Comparison of ENCODE assay signal across 8 cellular contexts in the genomic region with DNA sequence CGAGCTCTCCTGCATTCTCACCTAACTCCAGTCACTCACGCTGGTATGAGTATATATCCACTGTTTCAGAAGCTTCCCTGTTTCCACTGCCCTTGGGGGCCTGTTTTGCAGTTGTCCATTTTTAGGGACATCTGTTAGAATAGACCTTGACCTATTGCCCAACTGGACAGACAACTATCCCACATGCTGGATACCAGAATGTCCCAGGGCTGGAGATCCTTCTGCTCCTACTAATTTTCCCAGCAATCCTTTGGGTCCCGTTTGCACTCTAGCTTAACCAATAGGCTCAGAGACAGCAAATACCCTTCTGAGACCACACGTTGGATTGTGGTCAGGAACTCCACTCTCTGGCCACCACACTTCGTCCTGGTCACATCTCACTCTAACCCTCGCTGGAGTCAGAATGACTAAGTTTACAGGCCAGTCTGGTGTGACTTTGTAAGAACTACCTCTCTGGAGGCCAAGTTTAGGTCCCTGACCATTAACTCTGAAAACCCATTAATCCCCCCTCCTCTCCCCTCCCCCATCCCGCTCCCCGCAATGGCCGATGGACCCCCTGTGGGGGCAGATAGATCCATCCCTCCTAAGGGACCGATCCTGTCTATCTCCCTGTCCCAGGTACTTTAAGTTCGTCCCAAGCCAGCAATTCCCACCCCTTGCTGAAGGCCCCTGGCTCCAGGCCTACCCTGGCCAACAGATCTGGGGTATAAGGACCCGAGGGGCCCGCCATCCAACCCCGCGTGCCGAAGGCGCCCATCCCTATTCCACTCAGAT. TPM values are rescaled to one million over a fixed set of nuclear protein-coding genes. Genes with fewer than 3 reads are reported as not detected.
DNase-seq lines count a peak whose midpoint lies in the region; ATAC-seq and TF ChIP-seq lines count a peak whose summit lies in the region.

No MANE protein-coding gene starts in this region.

- intact Hi-C loops in PC-3 (cut with micrococcal nuclease) (loop anchor here (5.0 kb wide), 1 partner anchor 37 kb away; a partner anchor contains a TSS), dorsolateral prefrontal cortex (cut with DNase I) (loop anchor here (2.0 to 10.0 kb wide), 3 partner anchors 35 to 342 kb away; a partner anchor contains a TSS)

- H3K4me1 ChIP-seq in PC-3 (ENCODE audit: insufficient read depth, low read length) (peaks cover 10% of the 10 kb centered on the region), muscle layer of colon (ENCODE audit: insufficient read depth, low read length) (peaks cover 17% of the 10 kb centered on the region)

- BruUV-seq in PC-3 (replicated peaks; lab: Mats Ljungman, UMichigan) = no TSS peak

- no peak; the same call in 1 of the 2 replicates for ATAC-seq in PC-3

- H3K4me2 ChIP-seq in PC-3 (ENCODE audit: low read length) = peak overlapping the region; percentile 88

- no peak overlapping the region for H2AFZ ChIP-seq in PC-3 (ENCODE audit: low read length)

- no peaks in the 10 kb centered on the region for H3K9me2 ChIP-seq in PC-3 (replicated peaks; ENCODE audit: low read length)

- H3K9ac ChIP-seq in PC-3 (ENCODE audit: low read length) (peak overlapping the region; percentile 87), muscle layer of colon (ENCODE audit: low read length) (peak overlapping the region; percentile 64)

- POLR2A ChIA-PET in PC-3 (lab: Charles Lee; ENCODE audit: unreplicated experiment) = no interaction called here

- H3F3A ChIP-seq in PC-3 (ENCODE audit: low read length, unreplicated experiment) = peaks cover 5% of the 10 kb centered on the region

- DNase-seq in DMS79 treated with DMSO at 0.1 percent for 48 hours (lab: John Stamatoyannopoulos, UW) (peak; percentile 43), DMS79 (lab: John Stamatoyannopoulos, UW) (no peak), PC-3 (peak; percentile 23), dorsolateral prefrontal cortex (no peak), ureter (ENCODE audit: low spot score) (no peak), foreskin melanocyte (no peak)
- no peak for DNase-seq in effector CD4-positive, alpha-beta T cell

- peaks cover 8% of the 10 kb centered on the region for H3K79me2 ChIP-seq in PC-3 (ENCODE audit: low read length)

- TF ChIP-seq CTCF in PC-3 (conservative IDR thresholded peaks at IDR 0.05; ENCODE audit: low read depth, low read length) = no peak
- TF ChIP-seq CTCF in dorsolateral prefrontal cortex (IDR thresholded peaks at IDR 0.05 in 54 of 56, conservative IDR thresholded peaks at IDR 0.05 in 2 of 56; ENCODE audit: low read depth in 1 of 56, partially characterized antibody in 56 of 56) = no peak

- no peaks in the 10 kb centered on the region for H3K27me3 ChIP-seq in PC-3 (ENCODE audit: low read length)
- no peaks in the 10 kb centered on the region for H3K27me3 ChIP-seq in dorsolateral prefrontal cortex
- H3K27me3 ChIP-seq in muscle layer of colon (ENCODE audit: control insufficient read depth in 1 of 2, insufficient read depth in 2 of 2, low read length in 2 of 2) = no peaks in the 10 kb centered on the region

- no peaks in the 10 kb centered on the region for H3K36me3 ChIP-seq in PC-3 (ENCODE audit: low read depth, low read length)
- no peaks in the 10 kb centered on the region for H3K36me3 ChIP-seq in muscle layer of colon (ENCODE audit: insufficient read depth, low read length)

- H3K27ac ChIP-seq in PC-3 (ENCODE audit: low read length) = no peak overlapping the region
- peak overlapping the region; percentile 55 to 99 (median 95) for H3K27ac ChIP-seq in dorsolateral prefrontal cortex
- peak overlapping the region; percentile 98 for H3K27ac ChIP-seq in muscle layer of colon (ENCODE audit: low read depth, low read length)

- H3K4me3 ChIP-seq in PC-3 (ENCODE audit: low read length) (peak overlapping the region; percentile 86), dorsolateral prefrontal cortex (peak overlapping the region; percentile 64 to 99 (median 92)), muscle layer of colon (ENCODE audit: low read depth in 1 of 2, low read length in 2 of 2) (peak overlapping the region; percentile 85 to 98)

- H3K9me3 ChIP-seq in PC-3 (ENCODE audit: low read length) (no peaks in the 10 kb centered on the region), muscle layer of colon (ENCODE audit: low read length) (no peaks in the 10 kb centered on the region)

- H4K20me1 ChIP-seq in PC-3 (ENCODE audit: low read length) = 0 out of 2 replicates have a peak, but pooled peaks cover 3% of the 10 kb centered on the region

- CTCF ChIA-PET in PC-3 (lab: Charles Lee) = no interaction called here

RNA-seq across cellular contexts. Expression of a gene that starts 35.5 kb away (rescaled TPM):
- total RNA-seq in PC-3 (2014; rRNA removed) = 28.8 and 34.3 TPM in 2 replicates
- 10 to 100 TPM; 31.9 to 85.5 (median 48.3) TPM for total RNA-seq in dorsolateral prefrontal cortex
- 32.2 TPM for total RNA-seq in ureter

Comparison
In these comparisons a context has a peak if more than half of its experiments do, and no peak if none do; other contexts are left out.
1. DNase-seq: peak in DMS79 treated with DMSO at 0.1 percent for 48 hours (single experiment) and PC-3 (single experiment); none in DMS79 (single experiment), dorsolateral prefrontal cortex (0 of 10), effector CD4-positive, alpha-beta T cell (single experiment), ureter (single experiment) and foreskin melanocyte (single experiment).
2. Peak in every context shown above with its lines, with median percentiles within 50 percentile points of each other: H3K4me3 ChIP-seq.